Comparison of ENCODE assay signal across 25 cellular contexts in genomic region chr3:46901061-46901460, GRCh38. TPM values are rescaled to one million over a fixed set of nuclear protein-coding genes. Genes with fewer than 3 reads are reported as not detected.
DNase-seq lines count a peak whose midpoint lies in the region; ATAC-seq, FAIRE-seq and TF ChIP-seq lines count a peak whose summit lies in the region.
"Had no signal": no experiment of that assay in that cellular context is flagged by ENCODE, and none has a peak within 500 bp of the region (broad histone marks: within the 10 kb centered on the region; RNA-seq: fewer than 3 reads in every experiment).

No MANE protein-coding gene starts in this region.

- H3K4me2 ChIP-seq in neuronal stem cell (ENCODE audit: insufficient read depth, low read length, poor library complexity, severe bottlenecking), result no peak overlapping the region
- H3K4me2 ChIP-seq: BLaER1 had no signal

- peak; percentile 36 for FAIRE-seq in bronchial epithelial cell (lab: Jason Lieb, UNC)
- FAIRE-seq: GM12892, GM18507 had no signal

- POLR2A ChIA-PET in activated naive CD8-positive, alpha-beta T cell treated with anti-CD3 and anti-CD28 coated beads, Interleukin-2, amount 10 ng/mL, durations not matched to agents 7 days and 5 days (lab: Charles Lee), result no interaction called here

- no peak for ATAC-seq in activated naive CD8-positive, alpha-beta T cell treated with anti-CD3 and anti-CD28 coated beads, Interleukin-2, amount 10 ng/mL, durations not matched to agents 7 days and 5 days (ENCODE audit: low read depth)
- ATAC-seq in GM21360 (IDR thresholded peaks at IDR 0.05; ENCODE audit: unreplicated experiment), result no peak
- ATAC-seq: HCT116 had no signal

- H3K9me3 Mint-ChIP-seq in activated naive CD8-positive, alpha-beta T cell treated with anti-CD3 and anti-CD28 coated beads, Interleukin-2, amount 10 ng/mL, durations not matched to agents 7 days and 5 days, result no peaks in the 10 kb centered on the region
- H3K9me3 Mint-ChIP-seq in activated naive CD8-positive, alpha-beta T cell treated with anti-CD3 and anti-CD28 coated beads for 36 hours, result no peaks in the 10 kb centered on the region
- H3K9me3 Mint-ChIP-seq: CD4-positive, alpha-beta memory T cell; HFFc6 had no signal

- H3K4me3 ChIP-seq in bronchial epithelial cell (ENCODE audit: low read depth, low read length), result no peak overlapping the region
- H3K4me3 ChIP-seq in neuronal stem cell (ENCODE audit: low read length in 2 of 2), result no peak overlapping the region
- H3K4me3 ChIP-seq in spleen, result no peak overlapping the region
- H3K4me3 ChIP-seq: BLaER1 had no signal

- H3K27ac Mint-ChIP-seq in activated naive CD8-positive, alpha-beta T cell treated with anti-CD3 and anti-CD28 coated beads, Interleukin-2, amount 10 ng/mL, durations not matched to agents 7 days and 5 days, result no peak overlapping the region
- no peak overlapping the region for H3K27ac Mint-ChIP-seq in activated naive CD8-positive, alpha-beta T cell treated with anti-CD3 and anti-CD28 coated beads for 36 hours
- H3K27ac Mint-ChIP-seq: CD4-positive, alpha-beta memory T cell; HFFc6 had no signal

- peaks cover 0 to 2% of the 10 kb centered on the region in 2 donors for H3K9me3 ChIP-seq in neuronal stem cell (replicated peaks in 1 of 2; ENCODE audit: control insufficient read depth in 2 of 2, insufficient read depth in 1 of 2, low read depth in 1 of 2, low read length in 2 of 2)
- H3K9me3 ChIP-seq in spleen, result no peaks in the 10 kb centered on the region
- H3K9me3 ChIP-seq: BLaER1 had no signal

- peak overlapping the region; percentile 63 for H2AK5ac ChIP-seq in neuronal stem cell (ENCODE audit: low read depth, low read length)

- no peak overlapping the region for H4K91ac ChIP-seq in neuronal stem cell (ENCODE audit: low read depth, low read length, poor library complexity)

- H3K79me1 ChIP-seq in neuronal stem cell (ENCODE audit: low read depth, low read length), result peaks cover 2% of the 10 kb centered on the region

- no peak overlapping the region for H3K23ac ChIP-seq in neuronal stem cell (ENCODE audit: low read depth, low read length, poor library complexity)

- no peaks in the 10 kb centered on the region for H3K36me3 ChIP-seq in bronchial epithelial cell (ENCODE audit: control insufficient read depth, insufficient read depth, low read length)
- H3K36me3 ChIP-seq in neuronal stem cell (replicated peaks in 1 of 2; ENCODE audit: control insufficient read depth in 2 of 2, insufficient read depth in 2 of 2, low read length in 2 of 2), result no peaks in the 10 kb centered on the region
- no peaks in the 10 kb centered on the region for H3K36me3 ChIP-seq in spleen
- H3K36me3 ChIP-seq: BLaER1 had no signal

- H2BK12ac ChIP-seq in neuronal stem cell (ENCODE audit: low read length), result no peak overlapping the region

- H3K4me1 ChIP-seq in neuronal stem cell (ENCODE audit: control insufficient read depth in 2 of 2, insufficient read depth in 1 of 2, low read depth in 1 of 2, low read length in 2 of 2) (no peaks in the 10 kb centered on the region), spleen (peaks cover 0 to 30% (median 14%) of the 10 kb centered on the region in 6 donors)

- no peak overlapping the region for H3K4ac ChIP-seq in neuronal stem cell (ENCODE audit: low read length)

- peak; percentile 25 for DNase-seq in activated naive CD8-positive, alpha-beta T cell treated with anti-CD3 and anti-CD28 coated beads, Interleukin-2, amount 10 ng/mL, durations not matched to agents 7 days and 5 days
- no peak for DNase-seq in activated naive CD8-positive, alpha-beta T cell treated with anti-CD3 and anti-CD28 coated beads for 36 hours
- DNase-seq in bronchial epithelial cell (ENCODE audit: low read depth) (no peak), neuronal stem cell (ENCODE audit: low spot score) (no peak), spleen (peak; percentile 51), SHP77 treated with DMSO at 0.1 percent for 48 hours (lab: John Stamatoyannopoulos, UW) (no peak)
- DNase-seq: 8988T, DMS153, DMS79, GDM1, GOT3, H7, HFFc6 had no signal

- H4K8ac ChIP-seq in neuronal stem cell (ENCODE audit: low read depth, low read length), result no peak overlapping the region

- no peaks in the 10 kb centered on the region for H3K36me3 Mint-ChIP-seq in activated naive CD8-positive, alpha-beta T cell treated with anti-CD3 and anti-CD28 coated beads, Interleukin-2, amount 10 ng/mL, durations not matched to agents 7 days and 5 days
- H3K36me3 Mint-ChIP-seq in activated naive CD8-positive, alpha-beta T cell treated with anti-CD3 and anti-CD28 coated beads for 36 hours, result no peaks in the 10 kb centered on the region
- H3K36me3 Mint-ChIP-seq: CD14-positive monocyte; CD4-positive, alpha-beta memory T cell had no signal

- H3K14ac ChIP-seq in neuronal stem cell (ENCODE audit: low read length), result peak overlapping the region; percentile 56

- H3K27me3 Mint-ChIP-seq in activated naive CD8-positive, alpha-beta T cell treated with anti-CD3 and anti-CD28 coated beads, Interleukin-2, amount 10 ng/mL, durations not matched to agents 7 days and 5 days, result peaks cover 14% of the 10 kb centered on the region
- peaks cover 27% of the 10 kb centered on the region for H3K27me3 Mint-ChIP-seq in activated naive CD8-positive, alpha-beta T cell treated with anti-CD3 and anti-CD28 coated beads for 36 hours

- no peak overlapping the region for H2BK5ac ChIP-seq in neuronal stem cell (ENCODE audit: low read length)

- H3K4me1 Mint-ChIP-seq in activated naive CD8-positive, alpha-beta T cell treated with anti-CD3 and anti-CD28 coated beads, Interleukin-2, amount 10 ng/mL, durations not matched to agents 7 days and 5 days, result peaks cover 3% of the 10 kb centered on the region
- no peaks in the 10 kb centered on the region for H3K4me1 Mint-ChIP-seq in activated naive CD8-positive, alpha-beta T cell treated with anti-CD3 and anti-CD28 coated beads for 36 hours

- peak overlapping the region; percentile 58 for H2BK15ac ChIP-seq in neuronal stem cell (ENCODE audit: low read length)

- intact Hi-C loops in spleen (cut with DNase I; ENCODE audit: low total_unique reads), result no loop called here

- TF ChIP-seq CTCF in bronchial epithelial cell (IDR thresholded peaks at IDR 0.05; ENCODE audit: insufficient read depth, low read length, severe bottlenecking) (no peak), spleen (IDR thresholded peaks at IDR 0.05 in 8 of 11, conservative IDR thresholded peaks at IDR 0.05 in 3 of 11) (no peak)

- TF ChIP-seq POLR2A in spleen (IDR thresholded peaks at IDR 0.05), result no peak

- H3K27ac ChIP-seq in neuronal stem cell (replicated peaks; ENCODE audit: low read length) (no peak overlapping the region), spleen (no peak overlapping the region)
- H3K27ac ChIP-seq: BLaER1, HL-60 had no signal

- peak overlapping the region; percentile 77 for H3K9ac ChIP-seq in neuronal stem cell (ENCODE audit: low read depth, low read length, poor library complexity)
- H3K9ac ChIP-seq: BLaER1 had no signal

- H3K18ac ChIP-seq in neuronal stem cell (ENCODE audit: low read length), result no peak overlapping the region

- WGBS in neuronal stem cell (ENCODE audit: extremely low coverage in 2 of 2, insufficient read length in 2 of 2, insufficient replicate concordance in 1 of 2), 2 donors, result no CpG with 5 or more reads among the region's 3 CpGs
- WGBS in spleen, 5 donors, result 76 to 100% (median 91%) methylated on average over 1 to 3 of the region's 3 CpGs

- H2BK120ac ChIP-seq in neuronal stem cell (ENCODE audit: low read depth, low read length), result no peak overlapping the region

- H2AFZ ChIP-seq in neuronal stem cell (ENCODE audit: low read length), result no peak overlapping the region

- no peak overlapping the region for H3K4me3 Mint-ChIP-seq in activated naive CD8-positive, alpha-beta T cell treated with anti-CD3 and anti-CD28 coated beads, Interleukin-2, amount 10 ng/mL, durations not matched to agents 7 days and 5 days
- no peak overlapping the region for H3K4me3 Mint-ChIP-seq in activated naive CD8-positive, alpha-beta T cell treated with anti-CD3 and anti-CD28 coated beads for 36 hours
- H3K4me3 Mint-ChIP-seq: CD14-positive monocyte; CD4-positive, alpha-beta memory T cell; HFFc6 had no signal

- peaks cover 1% of the 10 kb centered on the region for H3K27me3 ChIP-seq in bronchial epithelial cell (ENCODE audit: control insufficient read depth, insufficient read depth, low read length)
- peaks cover 0 to 15% (median 6%) of the 10 kb centered on the region in 3 experiments for H3K27me3 ChIP-seq in neuronal stem cell (ENCODE audit: control insufficient read depth in 3 of 3, insufficient read depth in 3 of 3, low read depth in 1 of 3, low read length in 3 of 3)
- peaks cover 0 to 23% (median 14%) of the 10 kb centered on the region in 7 donors for H3K27me3 ChIP-seq in spleen (replicated peaks in 1 of 7)

RNA-seq across cellular contexts. Expression of gene PTH1R, which starts 23.5 kb away (rescaled TPM):
- not detected for total RNA-seq in activated naive CD8-positive, alpha-beta T cell treated with anti-CD3 and anti-CD28 coated beads, Interleukin-2, amount 10 ng/mL, durations not matched to agents 7 days and 5 days
- total RNA-seq in activated naive CD8-positive, alpha-beta T cell treated with anti-CD3 and anti-CD28 coated beads for 36 hours, result not detected
- total RNA-seq in bronchial epithelial cell, result not detected in 2 replicates
- 2.2 TPM for polyA plus RNA-seq in neuronal stem cell (2013, experiment 1 of 2)
- 2.6 TPM for polyA plus RNA-seq in neuronal stem cell (2013, experiment 2 of 2)
- 10 to 100 TPM in 6 of 7 donors, 1 to 10 TPM in 1; 5.1 to 38.7 (median 21.9) TPM for total RNA-seq in spleen
- polyA plus RNA-seq in spleen, result 100 to 1,000 TPM in 1 of 3 donors, 10 to 100 TPM in 2; 61.8 to 190 (median 67.1) TPM
- total RNA-seq: CD4-positive, alpha-beta memory T cell; Daoy had no signal
- polyA plus RNA-seq: CD14-positive monocyte; CD4-positive, alpha-beta memory T cell had no signal

RNA-seq across cellular contexts. Expression of gene MYL3, which starts 37.8 kb away (rescaled TPM):
- not detected for total RNA-seq in activated naive CD8-positive, alpha-beta T cell treated with anti-CD3 and anti-CD28 coated beads, Interleukin-2, amount 10 ng/mL, durations not matched to agents 7 days and 5 days
- total RNA-seq in activated naive CD8-positive, alpha-beta T cell treated with anti-CD3 and anti-CD28 coated beads for 36 hours, result not detected
- not detected in 2 replicates for total RNA-seq in bronchial epithelial cell
- 0.26 TPM for polyA plus RNA-seq in neuronal stem cell (2013, experiment 1 of 2)
- 0.25 TPM for polyA plus RNA-seq in neuronal stem cell (2013, experiment 2 of 2)
- 10 to 100 TPM in 2 of 7 donors, 1 to 10 TPM in 5; 1.9 to 16.2 (median 7.3) TPM for total RNA-seq in spleen
- 1 to 10 TPM; 2.6 to 6.7 (median 5.3) TPM for polyA plus RNA-seq in spleen
- total RNA-seq: A673; CD4-positive, alpha-beta memory T cell; Daoy; HT1080 had no signal
- polyA plus RNA-seq: AG04450; CD14-positive monocyte; CD4-positive, alpha-beta memory T cell had no signal

Comparison
In these comparisons a context has a peak if more than half of its experiments do, and no peak if none do; other contexts are left out.
1. DNase-seq: peak in activated naive CD8-positive, alpha-beta T cell treated with anti-CD3 and anti-CD28 coated beads, Interleukin-2, amount 10 ng/mL, durations not matched to agents 7 days and 5 days (single experiment) and spleen (single experiment); none in activated naive CD8-positive, alpha-beta T cell treated with anti-CD3 and anti-CD28 coated beads for 36 hours (single experiment), bronchial epithelial cell (single experiment), neuronal stem cell (single experiment) and SHP77 treated with DMSO at 0.1 percent for 48 hours (single experiment).